In genomic region chr7:129225206-129225930, GRCh38 we compare ENCODE assay signal across 8 cellular contexts. TPM values are rescaled to one million over a fixed set of nuclear protein-coding genes. Genes with fewer than 3 reads are reported as not detected.
DNase-seq lines count a peak whose midpoint lies in the region; ATAC-seq, FAIRE-seq and TF ChIP-seq lines count a peak whose summit lies in the region.

No MANE protein-coding gene starts in this region.

- no peak overlapping the region for H3K14ac ChIP-seq in H1 (ENCODE audit: insufficient read length)

- no peak overlapping the region for H4K8ac ChIP-seq in H1 (ENCODE audit: extremely low read depth, insufficient read depth, low read length)

- H3K9me3 ChIP-seq in H1 (ENCODE audit: insufficient read depth in 2 of 2, low read depth in 1 of 2, low read length in 1 of 2) (no peaks in the 10 kb centered on the region), mononuclear cell (ENCODE audit: low read depth, low read length) (no peaks in the 10 kb centered on the region)

- no peak overlapping the region for H2BK20ac ChIP-seq in H1 (ENCODE audit: low read length)

- no peak overlapping the region for H2BK120ac ChIP-seq in H1 (replicated peaks; ENCODE audit: low read depth, low read length)

- peaks cover 0 to 2% of the 10 kb centered on the region in 2 experiments for H4K20me1 ChIP-seq in H1 (replicated peaks in 1 of 2; ENCODE audit: control insufficient read depth in 1 of 2, insufficient read depth in 2 of 2, low read length in 2 of 2)

- peaks cover 3% of the 10 kb centered on the region; the same call in 1 of the 2 replicates for H3K79me1 ChIP-seq in H1 (ENCODE audit: low read depth, low read length)

- peak overlapping the region; percentile 79 to 95 (median 88) for H3K4me3 ChIP-seq in H1 (ENCODE audit: extremely low read depth in 1 of 4, insufficient read depth in 2 of 4, low read depth in 3 of 4, low read length in 4 of 4)
- H3K4me3 ChIP-seq in mononuclear cell (ENCODE audit: low read length), result peak overlapping the region; percentile 84

- TF ChIP-seq POLR2A in H1 (IDR thresholded peaks at IDR 0.05; ENCODE audit: control extremely low read depth in 1 of 2, low read depth in 2 of 2, low read length in 2 of 2), result no peak

- H3K27ac ChIP-seq in H1 (ENCODE audit: low read depth, low read length), result peak overlapping the region; percentile 50; the same call in 1 of the 2 replicates

- H3K23ac ChIP-seq in H1 (ENCODE audit: insufficient read length), result no peak overlapping the region

- H3K23me2 ChIP-seq in H1 (ENCODE audit: low read depth, low read length), result peaks cover 5% of the 10 kb centered on the region

- H3K9ac ChIP-seq in H1 (replicated peaks in 1 of 4; ENCODE audit: extremely low read depth in 1 of 4, low read depth in 3 of 4, low read length in 3 of 4), result peak overlapping the region; percentile 59 to 75 (median 72)

- peak overlapping the region; percentile 88 for H3K18ac ChIP-seq in H1 (ENCODE audit: extremely low read depth, low read length)

- DNase-seq in A172 (ENCODE audit: low spot score) (peak; percentile 29), NCI-H524 treated with DMSO at 0.1 percent for 48 hours (lab: John Stamatoyannopoulos, UW) (peak; percentile 22), H1 (ENCODE audit: low read depth in 1 of 2, low spot score in 2 of 2) (peak in 1 of 2 experiments; percentile 77)
- peak; percentile 11 to 25 for DNase-seq in activated CD8-positive, alpha-beta memory T cell treated with anti-CD3 and anti-CD28 coated beads for 1 hour (ENCODE audit: extremely low read depth in 1 of 2, low read depth in 1 of 2)
- DNase-seq in stimulated activated CD8-positive, alpha-beta memory T cell treated with anti-CD3 and anti-CD28 coated beads, Interleukin-4, amount 100 ng/mL, for 1 hour (ENCODE audit: low read depth in 2 of 2, low spot score in 1 of 2), result peak; percentile 17 to 21

- POLR2A ChIA-PET in H1 (lab: Charles Lee; ENCODE audit: partially characterized antibody), result interaction anchor here (0.7 to 2.8 kb wide), 13 partner anchors 8 to 209 kb away, joined by 3 to 9 read pairs (median 3); partner anchors contain the start of gene SMO

- peak overlapping the region; percentile 88; the same call in 1 of the 2 replicates for H2BK15ac ChIP-seq in H1 (ENCODE audit: low read length)

- TF ChIP-seq CTCF in H1 (IDR thresholded peaks at IDR 0.05; ENCODE audit: control extremely low read depth in 1 of 3, insufficient read depth in 1 of 3, low read depth in 1 of 3, low read length in 3 of 3), result no peak

- H3K56ac ChIP-seq in H1 (replicated peaks; ENCODE audit: insufficient read length, low read depth, low read length), result peak overlapping the region; percentile 0

- H4K91ac ChIP-seq in H1 (replicated peaks; ENCODE audit: insufficient read length, low read length), result no peak overlapping the region

- H3K36me3 ChIP-seq in H1 (ENCODE audit: control insufficient read depth in 2 of 4, insufficient read depth in 4 of 4, low read length in 3 of 4), result no peaks in the 10 kb centered on the region

- TF ChIP-seq EP300 in H1 (IDR thresholded peaks at IDR 0.05; ENCODE audit: borderline replicate concordance in 1 of 2, low read depth in 2 of 2, low read length in 2 of 2), result no peak

- H2BK12ac ChIP-seq in H1 (ENCODE audit: low read depth, low read length), result no peak overlapping the region; the same call in 1 of the 2 replicates

- ATAC-seq in GM18858 (IDR thresholded peaks at IDR 0.05; ENCODE audit: unreplicated experiment) (peak; percentile 16), HG03066 (IDR thresholded peaks at IDR 0.05; ENCODE audit: low read depth, unreplicated experiment) (peak; percentile 32)

- H2AK5ac ChIP-seq in H1 (ENCODE audit: low read depth, low read length), result no peak overlapping the region

- no peak for FAIRE-seq in H1 (lab: Jason Lieb, UNC)

- 0 out of 2 replicates have a peak overlapping the region, but pooled peaks have one; percentile 25 for H2AFZ ChIP-seq in H1 (ENCODE audit: low read length)

- TF ChIP-seq RAD21 in H1 (IDR thresholded peaks at IDR 0.05 in 1 of 2, conservative IDR thresholded peaks at IDR 0.05 in 1 of 2; ENCODE audit: low read depth in 2 of 2, low read length in 2 of 2), result no peak

- WGBS in H1 (ENCODE audit: extremely low coverage in 1 of 2, insufficient coverage in 1 of 2, insufficient read length in 1 of 2, insufficient replicate concordance in 2 of 2, low coverage in 1 of 2, low lambda C conversion rate in 2 of 2, missing lambda C conversion rate in 1 of 2), 2 experiments, result 2% methylated on average over 37 of the region's 60 CpGs; no CpG with 5 or more reads in 1 of the 2 experiments

- CTCF ChIA-PET in H1 (lab: Charles Lee; ENCODE audit: partially characterized antibody), result interaction anchor here (0.9 to 9.1 kb wide), 6 partner anchors 22 to 144 kb away, joined by 3 to 142 read pairs (median 6); no protein-coding TSS in a partner anchor

- no peak overlapping the region for H3K4ac ChIP-seq in H1 (replicated peaks; ENCODE audit: insufficient read length, low read depth, low read length)

- H2BK5ac ChIP-seq in H1 (ENCODE audit: low read depth, low read length), result peak overlapping the region; percentile 62; the same call in 1 of the 2 replicates

- H3K4me2 ChIP-seq in H1 (ENCODE audit: insufficient read depth in 1 of 2, low read depth in 2 of 2, low read length in 2 of 2), result peak overlapping the region; percentile 90 to 93

- no peak overlapping the region for H4K5ac ChIP-seq in H1 (ENCODE audit: insufficient read length, low read depth, low read length)

- H3K4me1 ChIP-seq in H1 (replicated peaks in 1 of 4; ENCODE audit: control insufficient read depth in 3 of 4, insufficient read depth in 4 of 4, low read length in 3 of 4), result peaks cover 0 to 9% (median 4%) of the 10 kb centered on the region in 4 experiments; a peak in 3 of 7 replicates
- H3K4me1 ChIP-seq in mononuclear cell (ENCODE audit: insufficient read depth, low read length), result peaks cover 30% of the 10 kb centered on the region

- peaks cover 0 to 44% of the 10 kb centered on the region in 2 experiments; a peak in 3 of 4 replicates for H3K79me2 ChIP-seq in H1 (ENCODE audit: control insufficient read depth in 1 of 2, insufficient read depth in 2 of 2, low read length in 2 of 2)

- H3K27me3 ChIP-seq in H1 (replicated peaks in 1 of 4; ENCODE audit: control insufficient read depth in 3 of 4, extremely low read depth in 1 of 4, insufficient read depth in 3 of 4, low read length in 3 of 4) (no peaks in the 10 kb centered on the region), mononuclear cell (ENCODE audit: insufficient read depth, low read length) (no peaks in the 10 kb centered on the region)

TF ChIP-seq in H1, 55 proteins besides CTCF, POLR2A, EP300 and RAD21 (continues in another document):
- no peak for TF ChIP-seq KDM1A (IDR thresholded peaks at IDR 0.05; ENCODE audit: borderline replicate concordance, low read length)
- TF ChIP-seq JUND (IDR thresholded peaks at IDR 0.05; ENCODE audit: low read length), result no peak
- no peak for TF ChIP-seq JUN (IDR thresholded peaks at IDR 0.05; ENCODE audit: low read depth, low read length)
- TF ChIP-seq EZH2 (IDR thresholded peaks at IDR 0.05; ENCODE audit: low read depth, low read length, severe bottlenecking), result no peak
- TF ChIP-seq BCL11A (IDR thresholded peaks at IDR 0.05; ENCODE audit: low read depth in 2 of 2, low read length in 2 of 2), result no peak
- no peak for TF ChIP-seq POLR2AphosphoS5 (IDR thresholded peaks at IDR 0.05; ENCODE audit: low read depth, low read length)
- TF ChIP-seq TAF1 (IDR thresholded peaks at IDR 0.05; ENCODE audit: low read depth, low read length), result peak; percentile 5
- TF ChIP-seq POU5F1 (IDR thresholded peaks at IDR 0.05; ENCODE audit: low read depth, low read length), result no peak
- no peak for TF ChIP-seq FOSL1 (IDR thresholded peaks at IDR 0.05; ENCODE audit: insufficient read depth, low read depth, low read length)
- TF ChIP-seq E2F6 (IDR thresholded peaks at IDR 0.05), result no peak
- no peak for TF ChIP-seq SIX5 (IDR thresholded peaks at IDR 0.05; ENCODE audit: low read depth, low read length)
- no peak for TF ChIP-seq USF2 (IDR thresholded peaks at IDR 0.05; ENCODE audit: low read length)

RNA-seq across cellular contexts. Expression of gene AHCYL2, which starts 0.5 kb away (rescaled TPM):
- total RNA-seq in A172 (2014; rRNA removed; shearing (Covaris generic)), result 8.7 and 11.8 TPM in 2 replicates
- total RNA-seq in H1 (2021; fragmentation: NEBNext Ultra II Directional; extraction: Animal tissue kit (Norgen Biotek cat#: 25700)), result 25.4 and 30.5 TPM in 2 replicates
- 16.6 and 20.7 TPM in 2 replicates for polyA plus RNA-seq in H1 (2011; rRNA removed)
- polyA plus RNA-seq in H1 (2011; cell fraction: cytosol; rRNA removed), result 24.5 TPM
- 21.5 TPM for polyA plus RNA-seq in H1 (2011; cell fraction: nucleus; rRNA removed)
- polyA plus RNA-seq in H1 (2012, experiment 1 of 2), result 17.0 to 21.9 TPM (median 20.4 TPM) in 4 replicates
- polyA plus RNA-seq in H1 (2012, experiment 2 of 2), result 2.8 TPM
- 11.9 TPM for polyA plus RNA-seq in H1 (2013, experiment 1 of 2)
- polyA plus RNA-seq in H1 (2013, experiment 2 of 2), result 11.6 TPM
- 48.6 and 60.4 TPM in 2 replicates for polyA minus RNA-seq in H1 (2011; rRNA and poly(A)+ RNA removed)
- polyA minus RNA-seq in H1 (2011; cell fraction: cytosol; rRNA and poly(A)+ RNA removed), result 19.4 TPM
- polyA minus RNA-seq in H1 (2011; cell fraction: nucleus; rRNA and poly(A)+ RNA removed), result 20.4 TPM
- 6.5 TPM for total RNA-seq in mononuclear cell

RNA-seq across cellular contexts. Expression of gene SMO, which starts 36.9 kb away (rescaled TPM):
- 28.6 and 31.4 TPM in 2 replicates for total RNA-seq in A172 (2014; rRNA removed; shearing (Covaris generic))
- total RNA-seq in H1 (2021; fragmentation: NEBNext Ultra II Directional; extraction: Animal tissue kit (Norgen Biotek cat#: 25700)), result 61.2 and 64.5 TPM in 2 replicates
- polyA plus RNA-seq in H1 (2011; rRNA removed), result 67.6 and 75.0 TPM in 2 replicates
- polyA plus RNA-seq in H1 (2011; cell fraction: cytosol; rRNA removed), result 60.1 TPM
- 137 TPM for polyA plus RNA-seq in H1 (2011; cell fraction: nucleus; rRNA removed)
- 43.2 to 67.8 TPM (median 62.6 TPM) in 4 replicates for polyA plus RNA-seq in H1 (2012, experiment 1 of 2)
- polyA plus RNA-seq in H1 (2012, experiment 2 of 2), result 59.7 TPM
- polyA plus RNA-seq in H1 (2013, experiment 1 of 2), result 43.2 TPM
- polyA plus RNA-seq in H1 (2013, experiment 2 of 2), result 45.3 TPM
- polyA minus RNA-seq in H1 (2011; rRNA and poly(A)+ RNA removed), result 98.6 and 143 TPM in 2 replicates
- polyA minus RNA-seq in H1 (2011; cell fraction: cytosol; rRNA and poly(A)+ RNA removed), result 63.4 TPM
- polyA minus RNA-seq in H1 (2011; cell fraction: nucleus; rRNA and poly(A)+ RNA removed), result 48.7 TPM
- total RNA-seq in mononuclear cell, result 0.10 TPM

Comparison
In these comparisons a context has a peak if more than half of its experiments do, and no peak if none do; other contexts are left out.
1. RNA of gene SMO, which starts 36.9 kb away (total RNA-seq): 61.2 to 64.5 TPM in H1 and 28.6 to 31.4 TPM in A172; 0.10 TPM in mononuclear cell (single experiment); every median in the first group is over 10 times any median in the second.